In the genomic region with DNA sequence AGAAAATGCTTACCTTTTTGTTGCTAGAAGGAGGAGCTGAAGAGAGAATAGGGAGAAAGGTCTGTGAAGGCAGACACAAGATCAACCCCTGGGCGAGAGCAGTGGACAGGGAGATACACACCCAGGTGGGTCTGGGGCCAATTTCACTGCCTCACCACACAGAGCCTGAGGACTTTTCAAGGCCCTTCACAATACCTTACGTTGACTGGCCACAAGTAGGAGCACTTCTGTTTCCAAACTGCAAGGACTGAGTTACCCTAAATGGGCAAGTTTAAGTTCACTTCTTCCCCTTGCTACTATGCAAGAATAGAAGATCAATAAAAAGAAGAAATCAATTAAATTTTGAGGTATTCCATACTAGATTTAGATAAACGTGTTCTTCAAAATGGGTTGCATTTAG, we compare ENCODE assay signal across 8 cellular contexts.
DNase-seq lines count a peak whose midpoint lies in the region; ATAC-seq and TF ChIP-seq lines count a peak whose summit lies in the region.

No MANE protein-coding gene starts in this region.

- ATAC-seq in activated CD4-positive, alpha-beta T cell treated with anti-CD3 and anti-CD28 coated beads for 36 hours: peak; percentile 68
- ATAC-seq in GM21515 (IDR thresholded peaks at IDR 0.05; ENCODE audit: unreplicated experiment): peak; percentile 91
- peak; percentile 69 for ATAC-seq in HG03571 (IDR thresholded peaks at IDR 0.05; ENCODE audit: unreplicated experiment)

- H3K36me3 Mint-ChIP-seq in activated CD4-positive, alpha-beta T cell treated with anti-CD3 and anti-CD28 coated beads for 36 hours (ENCODE audit: low read depth): no peaks in the 10 kb centered on the region
- H3K36me3 Mint-ChIP-seq in glutamatergic neuron (ENCODE audit: unreplicated experiment) (no peaks in the 10 kb centered on the region), type B pancreatic cell (no peaks in the 10 kb centered on the region)

- H3K27ac Mint-ChIP-seq in activated CD4-positive, alpha-beta T cell treated with anti-CD3 and anti-CD28 coated beads for 36 hours: no peak overlapping the region
- no peak overlapping the region for H3K27ac Mint-ChIP-seq in glutamatergic neuron (ENCODE audit: unreplicated experiment)
- no peak overlapping the region for H3K27ac Mint-ChIP-seq in type B pancreatic cell

- POLR2A ChIA-PET in activated CD4-positive, alpha-beta T cell treated with anti-CD3 and anti-CD28 coated beads for 36 hours (lab: Charles Lee): no interaction called here

- DNase-seq in activated CD4-positive, alpha-beta T cell treated with anti-CD3 and anti-CD28 coated beads for 36 hours: peak; percentile 11
- no peak for DNase-seq in activated CD4-positive, alpha-beta T cell treated with anti-CD3 and anti-CD28 coated beads, Interleukin-2, amount 50 U/mL, for 48 hours
- DNase-seq in SKM-1 (lab: John Stamatoyannopoulos, UW; ENCODE audit: unreplicated experiment) (peak; percentile 15), glutamatergic neuron (no peak), type B pancreatic cell (ENCODE audit: extremely low spot score, unreplicated experiment) (no peak), T-helper 9 cell (no peak)

- intact Hi-C loops in activated CD4-positive, alpha-beta T cell treated with anti-CD3 and anti-CD28 coated beads for 36 hours (cut with DNase I, micrococcal nuclease): no loop called here

- peaks cover 2% of the 10 kb centered on the region for H3K27me3 Mint-ChIP-seq in activated CD4-positive, alpha-beta T cell treated with anti-CD3 and anti-CD28 coated beads for 36 hours
- peaks cover 4% of the 10 kb centered on the region for H3K27me3 Mint-ChIP-seq in glutamatergic neuron (ENCODE audit: unreplicated experiment)
- H3K27me3 Mint-ChIP-seq in type B pancreatic cell: no peaks in the 10 kb centered on the region

- no peak overlapping the region for H3K4me3 Mint-ChIP-seq in activated CD4-positive, alpha-beta T cell treated with anti-CD3 and anti-CD28 coated beads for 36 hours
- H3K4me3 Mint-ChIP-seq in glutamatergic neuron (ENCODE audit: unreplicated experiment) (no peak overlapping the region), type B pancreatic cell (no peak overlapping the region)

- CTCF ChIA-PET in activated CD4-positive, alpha-beta T cell treated with anti-CD3 and anti-CD28 coated beads for 36 hours (lab: Charles Lee): interaction anchor here (0.8 to 2.1 kb wide), 2 partner anchors 9 to 172 kb away, joined by 4 to 8 read pairs; no protein-coding TSS in a partner anchor

- TF ChIP-seq CTCF in glutamatergic neuron (IDR thresholded peaks at IDR 0.05; ENCODE audit: partially characterized antibody, unreplicated experiment) (peak; percentile 47), type B pancreatic cell (conservative IDR thresholded peaks at IDR 0.05) (peak; percentile 73)

- H3K9me3 Mint-ChIP-seq in activated CD4-positive, alpha-beta T cell treated with anti-CD3 and anti-CD28 coated beads for 36 hours (ENCODE audit: low read depth): no peaks in the 10 kb centered on the region
- no peaks in the 10 kb centered on the region for H3K9me3 Mint-ChIP-seq in glutamatergic neuron (ENCODE audit: unreplicated experiment)
- H3K9me3 Mint-ChIP-seq in type B pancreatic cell: no peaks in the 10 kb centered on the region

- peaks cover 4% of the 10 kb centered on the region for H3K4me1 Mint-ChIP-seq in activated CD4-positive, alpha-beta T cell treated with anti-CD3 and anti-CD28 coated beads for 36 hours
- H3K4me1 Mint-ChIP-seq in glutamatergic neuron (ENCODE audit: low read depth, unreplicated experiment) (peaks cover 7% of the 10 kb centered on the region), type B pancreatic cell (ENCODE audit: unreplicated experiment) (peaks cover 15% of the 10 kb centered on the region)

Comparison
In these comparisons a context has a peak if more than half of its experiments do, and no peak if none do; other contexts are left out.
1. DNase-seq: peak in activated CD4-positive, alpha-beta T cell treated with anti-CD3 and anti-CD28 coated beads for 36 hours (single experiment) and SKM-1 (single experiment); none in activated CD4-positive, alpha-beta T cell treated with anti-CD3 and anti-CD28 coated beads, Interleukin-2, amount 50 U/mL, for 48 hours (0 of 2), glutamatergic neuron (single experiment), type B pancreatic cell (single experiment) and T-helper 9 cell (single experiment).
2. Peak in every context shown above with its lines, with median percentiles within 50 percentile points of each other: ATAC-seq.